31 cellular contexts compared by ENCODE assay signal in genomic region chr3:98701276-98701675, GRCh38.
"Had no signal": no experiment of that assay in that cellular context is flagged by ENCODE, and none has a peak within 500 bp of the region (broad histone marks: within the 10 kb centered on the region; RNA-seq: fewer than 3 reads in every experiment).

No MANE protein-coding gene starts in this region.

- H3K27me3 ChIP-seq: ascending aorta, body of pancreas, Peyer's patch, SJCRH30 had no signal

- H3K27ac Mint-ChIP-seq: activated CD8-positive, alpha-beta T cell treated with anti-CD3 and anti-CD28 coated beads, Interleukin-2, amount 10 ng/mL, durations not matched to agents 7 days and 5 days; activated naive CD4-positive, alpha-beta T cell treated with anti-CD3 and anti-CD28 coated beads, Interleukin-2, amount 50 U/mL, for 24 hours; activated T-helper 1 cell treated with anti-CD3 and anti-CD28 coated beads, Interleukin-12 subunit alpha, Interleukin-12 subunit beta, Interleukin-2, Interleukin-4 antibody, amounts not matched to agents 30 ng/mL and 10 ng/mL and 1 ng/mL, durations not matched to agents 14 hours and 24 hours and 36 hours; T-helper 1 cell treated with Interleukin-12 subunit alpha and Interleukin-12 subunit beta and Interleukin-4 antibody, amounts not matched to agents 30 μg/mL and 1 μg/mL, for 36 hours had no signal

- DNase-seq: activated CD4-positive, alpha-beta T cell treated with anti-CD3 and anti-CD28 coated beads for 48 hours; activated CD4-positive, alpha-beta T cell treated with anti-CD3 and anti-CD28 coated beads, Interleukin-2, amount 50 U/mL, for 4 hours; activated CD8-positive, alpha-beta memory T cell treated with anti-CD3 and anti-CD28 coated beads, Interleukin-2, amount 50 U/mL, for 48 hours; activated CD8-positive, alpha-beta T cell treated with anti-CD3 and anti-CD28 coated beads, Interleukin-2, amount 10 ng/mL, durations not matched to agents 7 days and 5 days; activated effector memory CD4-positive, alpha-beta T cell treated with Interleukin-2 at 50 U/mL for 16 hours; activated naive CD4-positive, alpha-beta T cell; activated T-cell treated with anti-CD3 and anti-CD28 coated beads, Interleukin-2, amount 50 U/mL, for 1 hour; amniotic stem cell; body of pancreas; central memory CD4-positive, alpha-beta T cell; MM.1S; NCI-H1092 treated with DMSO at 0.1 percent for 48 hours; NCI-H1417 treated with DMSO at 0.1 percent for 48 hours; NCI-H1694; NCI-H2029; NCI-H2107; NCI-H2171 treated with DMSO at 0.1 percent for 48 hours; NCI-H226; NCI-H526; NCI-H774; NK-92 treated with Interleukin-12 subunit alpha and Interleukin-12 subunit beta, amount 100 ng/mL, for 24 hours; OCI-M1; Peyer's patch; Right ventricle myocardium superior; SJCRH30 had no signal

- H3K36me3 Mint-ChIP-seq: activated naive CD4-positive, alpha-beta T cell treated with anti-CD3 and anti-CD28 coated beads, Interleukin-2, amount 50 U/mL, for 24 hours had no signal

- H3K4me1 Mint-ChIP-seq: activated naive CD4-positive, alpha-beta T cell treated with anti-CD3 and anti-CD28 coated beads, Interleukin-2, amount 50 U/mL, for 24 hours had no signal

- H3K9me3 Mint-ChIP-seq: activated naive CD4-positive, alpha-beta T cell treated with anti-CD3 and anti-CD28 coated beads, Interleukin-2, amount 50 U/mL, for 24 hours; activated T-helper 1 cell treated with anti-CD3 and anti-CD28 coated beads, Interleukin-12 subunit alpha, Interleukin-12 subunit beta, Interleukin-2, Interleukin-4 antibody, amounts not matched to agents 30 ng/mL and 10 ng/mL and 1 ng/mL, durations not matched to agents 14 hours and 24 hours and 36 hours; T-helper 1 cell treated with Interleukin-12 subunit alpha and Interleukin-12 subunit beta and Interleukin-4 antibody, amounts not matched to agents 30 μg/mL and 1 μg/mL, for 36 hours had no signal

- H3K27ac ChIP-seq: ascending aorta, body of pancreas, Peyer's patch, RWPE1, SJCRH30 had no signal

- H3K9me3 ChIP-seq: ascending aorta, body of pancreas, Peyer's patch, SJCRH30 had no signal

- ATAC-seq: activated CD4-positive, CD25-positive, alpha-beta regulatory T cell treated with anti-CD3 and anti-CD28 coated beads, Interleukin-2, amount 50 U/mL, for 24 hours; activated CD8-positive, alpha-beta T cell treated with anti-CD3 and anti-CD28 coated beads, Interleukin-2, amount 10 ng/mL, durations not matched to agents 7 days and 5 days; body of pancreas had no signal

- H3K4me1 ChIP-seq: ascending aorta, Peyer's patch, SJCRH30 had no signal

- H3K4me3 Mint-ChIP-seq: activated CD8-positive, alpha-beta T cell treated with anti-CD3 and anti-CD28 coated beads, Interleukin-2, amount 10 ng/mL, durations not matched to agents 7 days and 5 days; activated naive CD4-positive, alpha-beta T cell treated with anti-CD3 and anti-CD28 coated beads, Interleukin-2, amount 50 U/mL, for 24 hours; activated T-helper 1 cell treated with anti-CD3 and anti-CD28 coated beads, Interleukin-12 subunit alpha, Interleukin-12 subunit beta, Interleukin-2, Interleukin-4 antibody, amounts not matched to agents 30 ng/mL and 10 ng/mL and 1 ng/mL, durations not matched to agents 14 hours and 24 hours and 36 hours; T-helper 1 cell treated with Interleukin-12 subunit alpha and Interleukin-12 subunit beta and Interleukin-4 antibody, amounts not matched to agents 30 μg/mL and 1 μg/mL, for 36 hours had no signal

- H3K36me3 ChIP-seq: ascending aorta, Peyer's patch, SJCRH30 had no signal

- H3K4me3 ChIP-seq: ascending aorta, body of pancreas, Peyer's patch, SJCRH30 had no signal
